In genomic region chr9:95822583-95823431, GRCh38 we compare ENCODE assay signal across 9 cellular contexts. TPM values are rescaled to one million over a fixed set of nuclear protein-coding genes. Genes with fewer than 3 reads are reported as not detected.
DNase-seq lines count a peak whose midpoint lies in the region; ATAC-seq and TF ChIP-seq lines count a peak whose summit lies in the region.
"Had no signal": no experiment of that assay in that cellular context is flagged by ENCODE, and none has a peak within 500 bp of the region (broad histone marks: within the 10 kb centered on the region; RNA-seq: fewer than 3 reads in every experiment).

No MANE protein-coding gene starts in this region.

- no peaks in the 10 kb centered on the region for H3K9me3 Mint-ChIP-seq in activated T-cell treated with anti-CD3 and anti-CD28 coated beads, Interleukin-2, amount 50 U/mL, for 24 hours

- H3K4me2 ChIP-seq in hepatocyte: peak overlapping the region; percentile 39

- H3K79me2 ChIP-seq in hepatocyte: peaks cover 2% of the 10 kb centered on the region

- H3K9me3 ChIP-seq in SJCRH30 (replicated peaks) (no peaks in the 10 kb centered on the region), hepatocyte (ENCODE audit: low read depth) (no peaks in the 10 kb centered on the region)

- H3K27me3 Mint-ChIP-seq in activated T-cell treated with anti-CD3 and anti-CD28 coated beads, Interleukin-2, amount 50 U/mL, for 24 hours: peaks cover 9% of the 10 kb centered on the region

- DNase-seq in activated T-cell treated with anti-CD3 and anti-CD28 coated beads, Interleukin-2, amount 50 U/mL, for 24 hours: peak; percentile 42
- DNase-seq in activated T-cell treated with anti-CD3 and anti-CD28 coated beads, Interleukin-2, amount 50 U/mL, for 1 hour: no peak
- DNase-seq in SJCRH30: peak; percentile 13 to 24
- peak; percentile 54 for DNase-seq in hepatocyte (ENCODE audit: low spot score)
- no peak for DNase-seq in NOMO-1 treated with DMSO at 0.1 percent for 48 hours (lab: John Stamatoyannopoulos, UW; ENCODE audit: unreplicated experiment)
- DNase-seq in erythroblast (lab: John Stamatoyannopoulos, UW): no peak
- no peak for DNase-seq in NCI-H2196 treated with DMSO at 0.1 percent for 48 hours (lab: John Stamatoyannopoulos, UW; ENCODE audit: unreplicated experiment)

- no peaks in the 10 kb centered on the region for H3K36me3 ChIP-seq in SJCRH30
- H3K36me3 ChIP-seq in hepatocyte (replicated peaks; ENCODE audit: insufficient read depth, low read depth): no peaks in the 10 kb centered on the region
- H3K36me3 ChIP-seq: cardiac muscle cell had no signal

- peak overlapping the region; percentile 27 for H3K27ac Mint-ChIP-seq in activated T-cell treated with anti-CD3 and anti-CD28 coated beads, Interleukin-2, amount 50 U/mL, for 24 hours

- H3K27me3 ChIP-seq in SJCRH30 (no peaks in the 10 kb centered on the region), hepatocyte (no peaks in the 10 kb centered on the region)
- H3K27me3 ChIP-seq: cardiac muscle cell had no signal

- ATAC-seq in HG02840 (IDR thresholded peaks at IDR 0.05; ENCODE audit: low FRiP score, unreplicated experiment): peak; percentile 88

- no peaks in the 10 kb centered on the region for H4K20me1 ChIP-seq in hepatocyte (ENCODE audit: insufficient read depth, poor library complexity, severe bottlenecking)

- H3K4me1 ChIP-seq in SJCRH30 (peaks cover 7% of the 10 kb centered on the region; the same call in 1 of the 2 replicates), hepatocyte (ENCODE audit: insufficient read depth) (peaks cover 22% of the 10 kb centered on the region)

- TF ChIP-seq CTCF in hepatocyte (IDR thresholded peaks at IDR 0.05; ENCODE audit: poor library complexity): no peak

- WGBS in hepatocyte (ENCODE audit: low lambda C conversion rate, missing lambda C conversion rate): 48% methylated on average over 11 of the region's 11 CpGs

- H3K27ac ChIP-seq in SJCRH30: no peak overlapping the region
- peak overlapping the region; percentile 75 for H3K27ac ChIP-seq in hepatocyte
- H3K27ac ChIP-seq: cardiac muscle cell had no signal

- H3K36me3 Mint-ChIP-seq in activated T-cell treated with anti-CD3 and anti-CD28 coated beads, Interleukin-2, amount 50 U/mL, for 24 hours (ENCODE audit: low read depth): no peaks in the 10 kb centered on the region

- H3K9me2 ChIP-seq in hepatocyte (replicated peaks; ENCODE audit: insufficient read depth): no peaks in the 10 kb centered on the region

- H2AFZ ChIP-seq in hepatocyte: no peak overlapping the region

- H3K4me3 Mint-ChIP-seq in activated T-cell treated with anti-CD3 and anti-CD28 coated beads, Interleukin-2, amount 50 U/mL, for 24 hours: no peak overlapping the region

- H3K4me1 Mint-ChIP-seq in activated T-cell treated with anti-CD3 and anti-CD28 coated beads, Interleukin-2, amount 50 U/mL, for 24 hours (ENCODE audit: low read depth): peaks cover 21% of the 10 kb centered on the region

- H3K4me3 ChIP-seq in SJCRH30 (no peak overlapping the region), hepatocyte (no peak overlapping the region)
- H3K4me3 ChIP-seq: cardiac muscle cell had no signal

- TF ChIP-seq POLR2A in erythroblast (IDR thresholded peaks at IDR 0.05; ENCODE audit: low read length): no peak

RNA-seq across cellular contexts. Expression of gene ERCC6L2, which starts 52.7 kb away (rescaled TPM):
- 62.2 and 77.7 TPM in 2 replicates for total RNA-seq in SJCRH30 (2014; rRNA removed; shearing (Covaris generic))
- total RNA-seq in hepatocyte: 55.7 and 58.9 TPM in 2 replicates
- polyA plus RNA-seq in hepatocyte: 17.6 and 21.5 TPM in 2 replicates

Comparison
In these comparisons a context has a peak if more than half of its experiments do, and no peak if none do; other contexts are left out.
1. DNase-seq: peak in activated T-cell treated with anti-CD3 and anti-CD28 coated beads, Interleukin-2, amount 50 U/mL, for 24 hours (single experiment), SJCRH30 (2 of 2) and hepatocyte (single experiment); none in activated T-cell treated with anti-CD3 and anti-CD28 coated beads, Interleukin-2, amount 50 U/mL, for 1 hour (single experiment), NOMO-1 treated with DMSO at 0.1 percent for 48 hours (single experiment), erythroblast (0 of 2) and NCI-H2196 treated with DMSO at 0.1 percent for 48 hours (single experiment).